15 cellular contexts compared by ENCODE assay signal in the genomic region with DNA sequence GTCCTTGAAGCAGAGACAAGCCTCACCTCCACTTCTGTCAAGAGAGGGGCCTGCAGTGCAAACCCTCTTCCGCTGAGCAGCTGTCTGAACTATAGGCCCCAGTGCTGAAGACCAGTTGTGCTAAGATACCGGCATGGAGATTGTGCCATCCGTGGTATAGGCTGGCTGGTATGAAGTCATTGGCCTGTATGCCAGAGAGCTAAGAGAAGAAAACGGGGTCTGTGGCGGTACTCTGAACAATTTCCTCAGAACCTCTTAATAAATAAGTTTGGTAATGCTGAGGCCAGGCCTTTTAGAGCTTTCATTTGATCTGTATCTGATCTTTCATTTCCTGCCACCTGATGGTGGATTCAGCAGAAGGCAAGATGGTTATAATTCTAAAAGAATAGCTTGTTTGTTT.
DNase-seq lines count a peak whose midpoint lies in the region; ATAC-seq and TF ChIP-seq lines count a peak whose summit lies in the region.
"Had no signal": no experiment of that assay in that cellular context is flagged by ENCODE, and none has a peak within 500 bp of the region (broad histone marks: within the 10 kb centered on the region; RNA-seq: fewer than 3 reads in every experiment).

No MANE protein-coding gene starts in this region.

- POLR2A ChIA-PET in naive thymus-derived CD8-positive, alpha-beta T cell (lab: Charles Lee) = no interaction called here

- DNase-seq in activated CD4-positive, CD25-positive, alpha-beta regulatory T cell treated with anti-CD3 and anti-CD28 coated beads, Interleukin-2, amount 50 U/mL, for 72 hours = no peak
- peak; percentile 67 for DNase-seq in Jurkat, Clone E6-1 (ENCODE audit: low read depth, low spot score)
- DNase-seq in naive thymus-derived CD8-positive, alpha-beta T cell = no peak
- no peak for DNase-seq in glutamatergic neuron
- no peak for DNase-seq in endothelial cell (ENCODE audit: low spot score)
- DNase-seq: brain microvascular endothelial cell, DMS153, NCI-H2029 treated with DMSO at 0.1 percent for 48 hours had no signal

- H3K27ac Mint-ChIP-seq in activated naive CD8-positive, alpha-beta T cell = peak overlapping the region; percentile 84
- H3K27ac Mint-ChIP-seq in naive thymus-derived CD8-positive, alpha-beta T cell = peak overlapping the region; percentile 51 to 93 (median 78)
- H3K27ac Mint-ChIP-seq in glutamatergic neuron (ENCODE audit: unreplicated experiment) = no peak overlapping the region
- H3K27ac Mint-ChIP-seq in endothelial cell (ENCODE audit: unreplicated experiment) = no peak overlapping the region
- H3K27ac Mint-ChIP-seq: B cell had no signal

- ATAC-seq in activated CD4-positive, CD25-positive, alpha-beta regulatory T cell treated with anti-CD3 and anti-CD28 coated beads, Interleukin-2, amount 50 U/mL, for 24 hours = peak; percentile 46 to 53
- ATAC-seq in naive thymus-derived CD8-positive, alpha-beta T cell = peak; percentile 30 to 36
- ATAC-seq in GM19463 (IDR thresholded peaks at IDR 0.05; ENCODE audit: unreplicated experiment) = no peak

- no peak for TF ChIP-seq CTCF in glutamatergic neuron (IDR thresholded peaks at IDR 0.05; ENCODE audit: partially characterized antibody, unreplicated experiment)
- no peak for TF ChIP-seq CTCF in endothelial cell (IDR thresholded peaks at IDR 0.05; ENCODE audit: unreplicated experiment)

- H3K4me1 Mint-ChIP-seq in activated naive CD8-positive, alpha-beta T cell (ENCODE audit: low read depth) = peaks cover 13% of the 10 kb centered on the region
- H3K4me1 Mint-ChIP-seq in naive thymus-derived CD8-positive, alpha-beta T cell = peaks cover 2 to 13% (median 7%) of the 10 kb centered on the region in 4 donors
- H3K4me1 Mint-ChIP-seq in glutamatergic neuron (ENCODE audit: low read depth, unreplicated experiment) (peaks cover 10% of the 10 kb centered on the region), endothelial cell (ENCODE audit: unreplicated experiment) (no peaks in the 10 kb centered on the region)
- H3K4me1 Mint-ChIP-seq: B cell, IgD-negative memory B cell had no signal

- peak overlapping the region; percentile 4; the same call in 1 of the 2 replicates for H3K4me3 ChIP-seq in Jurkat, Clone E6-1 (ENCODE audit: low read length)
- H3K4me3 ChIP-seq: skin epidermis, thoracic aorta had no signal

- H3K9me3 Mint-ChIP-seq in activated naive CD8-positive, alpha-beta T cell (ENCODE audit: low read depth) = no peaks in the 10 kb centered on the region
- H3K9me3 Mint-ChIP-seq in naive thymus-derived CD8-positive, alpha-beta T cell = peaks cover 0 to 29% (median 2%) of the 10 kb centered on the region in 9 donors
- H3K9me3 Mint-ChIP-seq in glutamatergic neuron (ENCODE audit: unreplicated experiment) (no peaks in the 10 kb centered on the region), endothelial cell (ENCODE audit: unreplicated experiment) (no peaks in the 10 kb centered on the region)
- H3K9me3 Mint-ChIP-seq: IgD-negative memory B cell had no signal

- H3K4me3 Mint-ChIP-seq in activated naive CD8-positive, alpha-beta T cell = no peak overlapping the region
- no peak overlapping the region for H3K4me3 Mint-ChIP-seq in naive thymus-derived CD8-positive, alpha-beta T cell
- H3K4me3 Mint-ChIP-seq in glutamatergic neuron (ENCODE audit: unreplicated experiment) (no peak overlapping the region), endothelial cell (ENCODE audit: unreplicated experiment) (no peak overlapping the region)
- H3K4me3 Mint-ChIP-seq: B cell had no signal

- H3K36me3 Mint-ChIP-seq in activated naive CD8-positive, alpha-beta T cell = peaks cover 35% of the 10 kb centered on the region
- H3K36me3 Mint-ChIP-seq in naive thymus-derived CD8-positive, alpha-beta T cell = peaks cover 58 to 89% (median 88%) of the 10 kb centered on the region in 3 donors
- H3K36me3 Mint-ChIP-seq in glutamatergic neuron (ENCODE audit: unreplicated experiment) (no peaks in the 10 kb centered on the region), endothelial cell (ENCODE audit: low read depth, unreplicated experiment) (peaks cover 25% of the 10 kb centered on the region)

- H3K27me3 Mint-ChIP-seq in activated naive CD8-positive, alpha-beta T cell = no peaks in the 10 kb centered on the region
- no peaks in the 10 kb centered on the region for H3K27me3 Mint-ChIP-seq in naive thymus-derived CD8-positive, alpha-beta T cell
- no peaks in the 10 kb centered on the region for H3K27me3 Mint-ChIP-seq in glutamatergic neuron (ENCODE audit: unreplicated experiment)
- peaks cover 2% of the 10 kb centered on the region for H3K27me3 Mint-ChIP-seq in endothelial cell (ENCODE audit: unreplicated experiment)
- H3K27me3 Mint-ChIP-seq: B cell, IgD-negative memory B cell had no signal

Comparison
In these comparisons a context has a peak if more than half of its experiments do, and no peak if none do; other contexts are left out.
1. H3K27ac Mint-ChIP-seq: peak in activated naive CD8-positive, alpha-beta T cell (single experiment) and naive thymus-derived CD8-positive, alpha-beta T cell (10 of 10); none in glutamatergic neuron (single experiment) and endothelial cell (single experiment).